In genomic region chr11:43575931-43576833, GRCh38 we compare ENCODE assay signal across 9 cellular contexts.
DNase-seq lines count a peak whose midpoint lies in the region; ATAC-seq and TF ChIP-seq lines count a peak whose summit lies in the region.
"Had no signal": no experiment of that assay in that cellular context is flagged by ENCODE, and none has a peak within 500 bp of the region (broad histone marks: within the 10 kb centered on the region; RNA-seq: fewer than 3 reads in every experiment).

No MANE protein-coding gene starts in this region.

- H3K27ac ChIP-seq in AG04450 (ENCODE audit: low read depth, low read length) = no peak overlapping the region
- no peak overlapping the region for H3K27ac ChIP-seq in naive thymus-derived CD4-positive, alpha-beta T cell (ENCODE audit: low read depth, low read length)

- H3K4me1 ChIP-seq in HAP-1 = peaks cover 13% of the 10 kb centered on the region
- peaks cover 0 to 7% of the 10 kb centered on the region in 2 donors for H3K4me1 ChIP-seq in naive thymus-derived CD4-positive, alpha-beta T cell (ENCODE audit: control insufficient read depth in 2 of 2, insufficient read depth in 2 of 2, low read length in 2 of 2)

- H3K27ac Mint-ChIP-seq in naive thymus-derived CD4-positive, alpha-beta T cell = no peak overlapping the region

- peaks cover 3% of the 10 kb centered on the region; the same call in 1 of the 2 replicates for H3K9me3 ChIP-seq in AG04450 (ENCODE audit: control insufficient read depth, insufficient read depth, low read length)
- H3K9me3 ChIP-seq in HAP-1 = no peaks in the 10 kb centered on the region
- no peaks in the 10 kb centered on the region for H3K9me3 ChIP-seq in naive thymus-derived CD4-positive, alpha-beta T cell (ENCODE audit: control insufficient read depth in 2 of 3, low read length in 3 of 3)

- H3K4me3 ChIP-seq in AG04450 (ENCODE audit: low read depth, low read length) (peak overlapping the region; percentile 48), HAP-1 (peak overlapping the region; percentile 18; the same call in 1 of the 2 replicates), cardiac fibroblast (replicated peaks in 1 of 2; ENCODE audit: low read depth in 2 of 2, low read length in 2 of 2) (peak overlapping the region; percentile 13 to 19)
- H3K4me3 ChIP-seq in naive thymus-derived CD4-positive, alpha-beta T cell (ENCODE audit: low read length) = no peak overlapping the region

- no peaks in the 10 kb centered on the region for H3K36me3 ChIP-seq in HAP-1 (replicated peaks)
- no peaks in the 10 kb centered on the region for H3K36me3 ChIP-seq in naive thymus-derived CD4-positive, alpha-beta T cell (ENCODE audit: control insufficient read depth in 2 of 3, insufficient read depth in 3 of 3, low read length in 3 of 3)

- peaks cover 0 to 9% (median 0%) of the 10 kb centered on the region in 11 donors for H3K9me3 Mint-ChIP-seq in naive thymus-derived CD4-positive, alpha-beta T cell

- H3K27me3 Mint-ChIP-seq in naive thymus-derived CD4-positive, alpha-beta T cell = peaks cover 79 to 95% (median 87%) of the 10 kb centered on the region in 5 donors

- peak overlapping the region in 7 of 10 donors; percentile 6 to 52 (median 16) for H3K4me3 Mint-ChIP-seq in naive thymus-derived CD4-positive, alpha-beta T cell

- intact Hi-C loops in naive thymus-derived CD4-positive, alpha-beta T cell (cut with micrococcal nuclease) = loop anchor here in 1 of 2 donors (5.0 kb wide), 1 partner anchor 736 kb away; the partner anchor contains the start of gene ALX4

- POLR2A ChIA-PET in AG04450 (lab: Yijun Ruan, JAX) = no interaction called here
- POLR2A ChIA-PET in naive thymus-derived CD4-positive, alpha-beta T cell (lab: Charles Lee) = no interaction called here

- ATAC-seq in naive thymus-derived CD4-positive, alpha-beta T cell = no peak

- H3K4me1 Mint-ChIP-seq in naive thymus-derived CD4-positive, alpha-beta T cell = peaks cover 23 to 40% (median 34%) of the 10 kb centered on the region in 7 donors

- peaks cover 84% of the 10 kb centered on the region for H3K27me3 ChIP-seq in AG04450 (ENCODE audit: control insufficient read depth, insufficient read depth, low read length)
- peaks cover 78% of the 10 kb centered on the region for H3K27me3 ChIP-seq in HAP-1 (ENCODE audit: low read depth)
- H3K27me3 ChIP-seq in naive thymus-derived CD4-positive, alpha-beta T cell (ENCODE audit: control insufficient read depth in 2 of 2, insufficient read depth in 2 of 2, low read length in 2 of 2) = peaks cover 14 to 37% of the 10 kb centered on the region in 2 donors

- DNase-seq in AG04450 (ENCODE audit: low read depth, low spot score) (no peak), HAP-1 (ENCODE audit: low spot score in 2 of 2) (no peak), cardiac fibroblast (ENCODE audit: low read depth in 2 of 2) (peak; percentile 10 to 19), NCI-H1694 treated with DMSO at 0.1 percent for 48 hours (lab: John Stamatoyannopoulos, UW) (no peak), GM10266 (ENCODE audit: extremely low spot score) (no peak), middle frontal gyrus (ENCODE audit: extremely low spot score, low spot score) (no peak)
- no peak for DNase-seq in naive thymus-derived CD4-positive, alpha-beta T cell
- no peak for DNase-seq in stimulated activated CD4-positive, alpha-beta T cell treated with anti-CD3 and anti-CD28 coated beads, Interleukin-4, amount 100 ng/mL, for 1 hour
- DNase-seq: activated CD4-positive, CD25-positive, alpha-beta regulatory T cell had no signal

- CTCF ChIA-PET in AG04450 (lab: Charles Lee) = interaction anchor here (0.9 to 2.4 kb wide), 4 partner anchors 9 to 276 kb away, joined by 3 to 15 read pairs (median 7); no protein-coding TSS in a partner anchor
- CTCF ChIA-PET in naive thymus-derived CD4-positive, alpha-beta T cell (lab: Charles Lee) = interaction anchor here (0.9 kb wide), 1 partner anchor 14 kb away, joined by 4 read pairs; no protein-coding TSS in a partner anchor

- in situ Hi-C loops in HAP-1 (cut with MboI; ENCODE audit: low sequenced_read_pairs) = no loop called here

- no peak for TF ChIP-seq CTCF in AG04450 (IDR thresholded peaks at IDR 0.05; ENCODE audit: low read depth, low read length)
- no peak for TF ChIP-seq CTCF in cardiac fibroblast (IDR thresholded peaks at IDR 0.05; ENCODE audit: low read depth, low read length)
- no peak for TF ChIP-seq CTCF in GM10266 (IDR thresholded peaks at IDR 0.05; ENCODE audit: control insufficient read depth, insufficient read depth, low read depth, missing control alignments)

- H3K36me3 Mint-ChIP-seq in naive thymus-derived CD4-positive, alpha-beta T cell = peaks cover 0 to 8% (median 0%) of the 10 kb centered on the region in 5 donors

Comparison
In these comparisons a context has a peak if more than half of its experiments do, and no peak if none do; other contexts are left out.
1. DNase-seq: peak in cardiac fibroblast (2 of 2); none in AG04450 (single experiment), HAP-1 (0 of 2), naive thymus-derived CD4-positive, alpha-beta T cell (0 of 9), NCI-H1694 treated with DMSO at 0.1 percent for 48 hours (single experiment), GM10266 (single experiment), stimulated activated CD4-positive, alpha-beta T cell treated with anti-CD3 and anti-CD28 coated beads, Interleukin-4, amount 100 ng/mL, for 1 hour (single experiment) and middle frontal gyrus (single experiment).